ENCODE assay signal across 29 cellular contexts in the genomic region with DNA sequence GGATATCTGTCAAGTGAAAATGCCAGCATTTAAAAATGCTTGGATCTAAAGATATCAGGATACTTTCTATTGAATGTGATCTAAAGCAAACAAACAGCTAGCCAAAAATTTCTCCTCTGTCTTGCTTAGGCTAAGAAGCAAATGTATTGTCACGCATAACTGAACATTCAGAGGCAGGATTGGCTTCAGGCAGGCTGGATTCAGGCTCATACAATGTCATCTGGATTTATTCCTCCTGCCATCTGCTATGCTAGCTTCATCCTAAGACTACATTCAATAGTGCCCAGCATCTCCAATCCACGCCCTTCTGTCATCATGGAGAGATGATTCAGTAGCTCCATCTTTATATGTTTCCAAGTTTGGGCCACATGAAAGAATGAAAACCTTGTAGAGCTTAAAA.
"Had no signal": no experiment of that assay in that cellular context is flagged by ENCODE, and none has a peak within 500 bp of the region (broad histone marks: within the 10 kb centered on the region; RNA-seq: fewer than 3 reads in every experiment).

No MANE protein-coding gene starts in this region.

- H3K27me3 Mint-ChIP-seq: progenitor cell of endocrine pancreas, type B pancreatic cell had no signal

- H3K27ac Mint-ChIP-seq: activated CD8-positive, alpha-beta T cell treated with anti-CD3 and anti-CD28 coated beads for 36 hours; activated T-helper 17 cell treated with anti-CD3 and anti-CD28 coated beads, Interleukin-2, amount 50 U/mL, for 72 hours; naive thymus-derived CD4-positive, alpha-beta T cell; progenitor cell of endocrine pancreas; stimulated activated memory B cell treated with anti-CD40 and anti-IgM and Interleukin-4, amounts not matched to agents 10 μg/mL and 1 μg/mL and 100 μg/mL, for 72 hours; stimulated activated naive CD8-positive, alpha-beta T cell treated with anti-CD3 and anti-CD28 coated beads, Interleukin-15, amount 100 ng/mL, for 72 hours; T-helper 1 cell treated with Interleukin-12 subunit alpha and Interleukin-12 subunit beta and Interleukin-4 antibody, amounts not matched to agents 30 μg/mL and 1 μg/mL, for 36 hours; type B pancreatic cell had no signal

- H3K9me3 Mint-ChIP-seq: activated T-helper 17 cell treated with anti-CD3 and anti-CD28 coated beads, Interleukin-2, amount 50 U/mL, for 72 hours had no signal

- H3K4me3 ChIP-seq: body of pancreas, gastroesophageal sphincter, ovary, skin epidermis, vagina had no signal

- H3K27me3 ChIP-seq: body of pancreas, ovary, vagina had no signal

- H3K9me3 ChIP-seq: body of pancreas, ovary, vagina had no signal

- H3K36me3 ChIP-seq: gastroesophageal sphincter, ovary, vagina, WERI-Rb-1 had no signal

- H3K27ac ChIP-seq: body of pancreas, gastroesophageal sphincter, ovary, skin epidermis, vagina, WERI-Rb-1 had no signal

- H3K4me1 ChIP-seq: body of pancreas, gastroesophageal sphincter, vagina had no signal

- DNase-seq: activated CD4-positive, alpha-beta T cell treated with anti-CD3 and anti-CD28 coated beads for 48 hours; activated CD8-positive, alpha-beta T cell treated with anti-CD3 and anti-CD28 coated beads for 36 hours; activated gamma-delta T cell treated with Interleukin-2 at 50 U/mL for 16 hours; activated naive CD4-positive, alpha-beta T cell treated with anti-CD3 and anti-CD28 coated beads, Interleukin-2, amount 50 U/mL, for 16 hours; activated T-cell treated with anti-CD3 and anti-CD28 coated beads, Interleukin-2, amount 50 U/mL, for 4 hours; body of pancreas; effector memory CD4-positive, alpha-beta T cell; hippocampal formation; left colon; midbrain; naive thymus-derived CD4-positive, alpha-beta T cell; ovary; retina; stimulated activated CD4-positive, alpha-beta T cell treated with anti-CD3 and anti-CD28 coated beads, Interleukin-4, amount 100 ng/mL, for 4 hours; stimulated activated CD8-positive, alpha-beta memory T cell treated with anti-CD3 and anti-CD28 coated beads, Interleukin-4, amount 100 ng/mL, for 48 hours; stimulated activated naive CD8-positive, alpha-beta T cell treated with anti-CD3 and anti-CD28 coated beads, Interleukin-15, amount 100 ng/mL, for 72 hours; substantia nigra; T-helper 9 cell; WERI-Rb-1 had no signal

- H3K4me3 Mint-ChIP-seq: activated CD8-positive, alpha-beta T cell treated with anti-CD3 and anti-CD28 coated beads for 36 hours; activated T-cell treated with anti-CD3 and anti-CD28 coated beads, Interleukin-2, amount 50 U/mL, for 4 hours; activated T-helper 17 cell treated with anti-CD3 and anti-CD28 coated beads, Interleukin-2, amount 50 U/mL, for 72 hours; naive thymus-derived CD4-positive, alpha-beta T cell; stimulated activated memory B cell treated with anti-CD40 and anti-IgM and Interleukin-4, amounts not matched to agents 10 μg/mL and 1 μg/mL and 100 μg/mL, for 72 hours; stimulated activated naive CD8-positive, alpha-beta T cell treated with anti-CD3 and anti-CD28 coated beads, Interleukin-15, amount 100 ng/mL, for 72 hours; T-helper 1 cell treated with Interleukin-12 subunit alpha and Interleukin-12 subunit beta and Interleukin-4 antibody, amounts not matched to agents 30 μg/mL and 1 μg/mL, for 36 hours; type B pancreatic cell had no signal

- ATAC-seq: activated CD4-positive, CD25-positive, alpha-beta regulatory T cell treated with anti-CD3 and anti-CD28 coated beads, Interleukin-2, amount 50 U/mL, for 24 hours; activated CD8-positive, alpha-beta T cell treated with anti-CD3 and anti-CD28 coated beads for 36 hours; body of pancreas; gastroesophageal sphincter; left colon; naive thymus-derived CD4-positive, alpha-beta T cell; sciatic nerve; stimulated activated memory B cell treated with anti-CD40 and anti-IgM and Interleukin-4, amounts not matched to agents 10 μg/mL and 1 μg/mL and 100 μg/mL, for 72 hours; stimulated activated naive CD8-positive, alpha-beta T cell treated with anti-CD3 and anti-CD28 coated beads, Interleukin-15, amount 100 ng/mL, for 72 hours had no signal

- H3K36me3 Mint-ChIP-seq: stimulated activated memory B cell treated with anti-CD40 and anti-IgM and Interleukin-4, amounts not matched to agents 10 μg/mL and 1 μg/mL and 100 μg/mL, for 72 hours; type B pancreatic cell had no signal

- H3K4me1 Mint-ChIP-seq: activated T-helper 17 cell treated with anti-CD3 and anti-CD28 coated beads, Interleukin-2, amount 50 U/mL, for 72 hours; stimulated activated memory B cell treated with anti-CD40 and anti-IgM and Interleukin-4, amounts not matched to agents 10 μg/mL and 1 μg/mL and 100 μg/mL, for 72 hours; stimulated activated naive CD8-positive, alpha-beta T cell treated with anti-CD3 and anti-CD28 coated beads, Interleukin-15, amount 100 ng/mL, for 72 hours had no signal
